17 cellular contexts compared by ENCODE assay signal in the genomic region with DNA sequence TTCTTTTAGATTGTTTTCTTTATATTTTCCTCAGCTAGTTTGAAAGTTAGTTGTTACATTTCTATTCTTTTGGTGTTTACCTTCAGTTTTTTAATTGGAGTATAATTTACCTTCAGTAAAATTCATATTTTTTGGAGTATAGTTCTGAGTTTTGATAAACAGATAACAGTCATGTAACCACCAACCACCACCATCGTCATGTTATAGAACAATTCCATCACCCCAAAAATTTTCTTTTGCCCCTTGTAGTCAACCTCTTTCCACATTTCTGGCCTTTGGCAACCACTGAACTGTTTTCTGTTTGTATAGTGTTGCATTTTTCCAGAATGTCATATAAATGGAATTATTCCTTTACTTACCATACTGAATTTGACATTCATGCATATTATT. TPM values are rescaled to one million over a fixed set of nuclear protein-coding genes. Genes with fewer than 3 reads are reported as not detected.
DNase-seq lines count a peak whose midpoint lies in the region; ATAC-seq and TF ChIP-seq lines count a peak whose summit lies in the region.
"Had no signal": no experiment of that assay in that cellular context is flagged by ENCODE, and none has a peak within 500 bp of the region (broad histone marks: within the 10 kb centered on the region; RNA-seq: fewer than 3 reads in every experiment).

No MANE protein-coding gene starts in this region.

- H3K4me3 Mint-ChIP-seq in CD14-positive monocyte = no peak overlapping the region
- peak overlapping the region; percentile 29 for H3K4me3 Mint-ChIP-seq in natural killer cell treated with Interleukin-12 subunit alpha and Interleukin-12 subunit beta and Interleukin-15 and Interleukin-18, amount 100 ng/mL, for 72 hours
- H3K4me3 Mint-ChIP-seq in activated CD8-positive, alpha-beta T cell treated with anti-CD3 and anti-CD28 coated beads, Interleukin-2, amount 10 ng/mL, durations not matched to agents 7 days and 5 days = no peak overlapping the region
- H3K4me3 Mint-ChIP-seq: activated T-cell treated with anti-CD3 and anti-CD28 coated beads, Interleukin-2, amount 50 U/mL, for 4 hours had no signal

- DNase-seq in CD14-positive monocyte (ENCODE audit: low spot score) (no peak), brain microvascular endothelial cell (no peak), caudate nucleus (lab: John Stamatoyannopoulos, UW) (no peak), HK-2 (ENCODE audit: unreplicated experiment) (no peak)
- DNase-seq in natural killer cell treated with Interleukin-12 subunit alpha and Interleukin-12 subunit beta and Interleukin-15 and Interleukin-18, amount 100 ng/mL, for 72 hours (ENCODE audit: low spot score) = no peak
- DNase-seq in activated CD8-positive, alpha-beta T cell treated with anti-CD3 and anti-CD28 coated beads, Interleukin-2, amount 10 ng/mL, durations not matched to agents 7 days and 5 days = no peak
- DNase-seq: activated CD4-positive, alpha-beta T cell treated with anti-CD3 and anti-CD28 coated beads for 4 hours; activated T-cell treated with anti-CD3 and anti-CD28 coated beads, Interleukin-2, amount 50 U/mL, for 4 hours; BE2C; DMS 273 treated with DMSO at 0.1 percent for 48 hours; GF-D8; SIG-M5; testis had no signal

- CTCF ChIA-PET in activated CD8-positive, alpha-beta T cell treated with anti-CD3 and anti-CD28 coated beads, Interleukin-2, amount 10 ng/mL, durations not matched to agents 7 days and 5 days (lab: Charles Lee) = no interaction called here

- no peaks in the 10 kb centered on the region for H3F3A ChIP-seq in Loucy (ENCODE audit: low read depth)

- no peak overlapping the region for H3K9ac ChIP-seq in Loucy (ENCODE audit: low read depth, low read length, poor library complexity, severe bottlenecking)

- peak overlapping the region; percentile 82 for H3K4me2 ChIP-seq in Loucy (ENCODE audit: low read depth, low read length, poor library complexity, severe bottlenecking)

- H3K36me3 Mint-ChIP-seq in CD14-positive monocyte = peaks cover 25 to 38% of the 10 kb centered on the region in 2 donors
- peaks cover 4% of the 10 kb centered on the region for H3K36me3 Mint-ChIP-seq in natural killer cell treated with Interleukin-12 subunit alpha and Interleukin-12 subunit beta and Interleukin-15 and Interleukin-18, amount 100 ng/mL, for 72 hours
- peaks cover 41% of the 10 kb centered on the region for H3K36me3 Mint-ChIP-seq in activated CD8-positive, alpha-beta T cell treated with anti-CD3 and anti-CD28 coated beads, Interleukin-2, amount 10 ng/mL, durations not matched to agents 7 days and 5 days (ENCODE audit: low read depth)

- no peaks in the 10 kb centered on the region for H3K27me3 ChIP-seq in Loucy (ENCODE audit: insufficient read depth, low read length, poor library complexity, severe bottlenecking)
- no peaks in the 10 kb centered on the region for H3K27me3 ChIP-seq in brain microvascular endothelial cell (replicated peaks)
- H3K27me3 ChIP-seq: BE2C, pancreas, testis had no signal

- peaks cover 76% of the 10 kb centered on the region for H3K79me2 ChIP-seq in Loucy (ENCODE audit: insufficient read depth, low read length)

- H3K4me1 ChIP-seq in Loucy (ENCODE audit: insufficient read depth, low read length, poor library complexity, severe bottlenecking) = peaks cover 40% of the 10 kb centered on the region
- H3K4me1 ChIP-seq: BE2C, testis had no signal

- TF ChIP-seq CTCF in CD14-positive monocyte (IDR thresholded peaks at IDR 0.05) (no peak), Loucy (conservative IDR thresholded peaks at IDR 0.05; ENCODE audit: low read length) (no peak), brain microvascular endothelial cell (IDR thresholded peaks at IDR 0.05; ENCODE audit: low read depth, low read length, missing control alignments) (no peak)

- POLR2A ChIA-PET in activated CD8-positive, alpha-beta T cell treated with anti-CD3 and anti-CD28 coated beads, Interleukin-2, amount 10 ng/mL, durations not matched to agents 7 days and 5 days (lab: Charles Lee) = no interaction called here

- peaks cover 5% of the 10 kb centered on the region; the same call in 1 of the 2 replicates for H3K36me3 ChIP-seq in Loucy (ENCODE audit: insufficient read depth, low read length)
- no peaks in the 10 kb centered on the region for H3K36me3 ChIP-seq in brain microvascular endothelial cell (replicated peaks)
- H3K36me3 ChIP-seq: pancreas had no signal

- no peaks in the 10 kb centered on the region for H3K9me3 Mint-ChIP-seq in CD14-positive monocyte
- no peaks in the 10 kb centered on the region for H3K9me3 Mint-ChIP-seq in natural killer cell treated with Interleukin-12 subunit alpha and Interleukin-12 subunit beta and Interleukin-15 and Interleukin-18, amount 100 ng/mL, for 72 hours
- H3K9me3 Mint-ChIP-seq in activated CD8-positive, alpha-beta T cell treated with anti-CD3 and anti-CD28 coated beads, Interleukin-2, amount 10 ng/mL, durations not matched to agents 7 days and 5 days (ENCODE audit: insufficient read depth) = no peaks in the 10 kb centered on the region
- H3K9me3 Mint-ChIP-seq: activated T-cell treated with anti-CD3 and anti-CD28 coated beads, Interleukin-2, amount 50 U/mL, for 4 hours had no signal

- H3K9me3 ChIP-seq in Loucy (ENCODE audit: insufficient read depth, low read depth, low read length) = no peaks in the 10 kb centered on the region
- H3K9me3 ChIP-seq: BE2C, mucosa of descending colon, pancreas, testis had no signal

- peaks cover 25% of the 10 kb centered on the region for H3K4me1 Mint-ChIP-seq in CD14-positive monocyte
- H3K4me1 Mint-ChIP-seq in natural killer cell treated with Interleukin-12 subunit alpha and Interleukin-12 subunit beta and Interleukin-15 and Interleukin-18, amount 100 ng/mL, for 72 hours (ENCODE audit: low read depth in 2 of 2) = peaks cover 23 to 25% of the 10 kb centered on the region in 2 donors
- H3K4me1 Mint-ChIP-seq in activated CD8-positive, alpha-beta T cell treated with anti-CD3 and anti-CD28 coated beads, Interleukin-2, amount 10 ng/mL, durations not matched to agents 7 days and 5 days (ENCODE audit: low read depth) = peaks cover 32% of the 10 kb centered on the region

- H3K4me3 ChIP-seq in Loucy (ENCODE audit: low read length, poor library complexity, severe bottlenecking) (no peak overlapping the region), brain microvascular endothelial cell (ENCODE audit: low read depth, low read length) (no peak overlapping the region)
- H3K4me3 ChIP-seq: mucosa of descending colon, pancreas, testis had no signal

- H4K20me1 ChIP-seq in Loucy (ENCODE audit: insufficient read depth, low read length, poor library complexity, severe bottlenecking) = peaks cover 21% of the 10 kb centered on the region

- in situ Hi-C loops in brain microvascular endothelial cell (cut with HindIII; ENCODE audit: low pct_ligation_motif_present, low sequenced_read_pairs) = loop anchor here (25.0 kb wide), 1 partner anchor 175 kb away; no protein-coding TSS in a partner anchor

- peak overlapping the region in 5 of 7 donors; percentile 20 to 69 (median 30) for H3K27ac Mint-ChIP-seq in CD14-positive monocyte
- peak overlapping the region; percentile 62 to 83 for H3K27ac Mint-ChIP-seq in natural killer cell treated with Interleukin-12 subunit alpha and Interleukin-12 subunit beta and Interleukin-15 and Interleukin-18, amount 100 ng/mL, for 72 hours
- no peak overlapping the region for H3K27ac Mint-ChIP-seq in activated CD8-positive, alpha-beta T cell treated with anti-CD3 and anti-CD28 coated beads, Interleukin-2, amount 10 ng/mL, durations not matched to agents 7 days and 5 days

- no peaks in the 10 kb centered on the region for H3K9me2 ChIP-seq in Loucy (replicated peaks; ENCODE audit: low read depth, low read length)

- H3K27me3 Mint-ChIP-seq in CD14-positive monocyte (ENCODE audit: low read depth in 3 of 3) = peaks cover 0 to 3% (median 0%) of the 10 kb centered on the region in 3 donors
- no peaks in the 10 kb centered on the region for H3K27me3 Mint-ChIP-seq in natural killer cell treated with Interleukin-12 subunit alpha and Interleukin-12 subunit beta and Interleukin-15 and Interleukin-18, amount 100 ng/mL, for 72 hours
- H3K27me3 Mint-ChIP-seq in activated CD8-positive, alpha-beta T cell treated with anti-CD3 and anti-CD28 coated beads, Interleukin-2, amount 10 ng/mL, durations not matched to agents 7 days and 5 days (ENCODE audit: low read depth) = no peaks in the 10 kb centered on the region

- intact Hi-C loops in CD14-positive monocyte (cut with micrococcal nuclease) = loop anchor here in 1 of 2 donors (10.0 kb wide), 1 partner anchor 283 kb away; a partner anchor contains a TSS

- H2AFZ ChIP-seq in Loucy (ENCODE audit: low read length) = no peak overlapping the region

- H3K27ac ChIP-seq in brain microvascular endothelial cell (peak overlapping the region; percentile 42), caudate nucleus (ENCODE audit: low read depth, low read length) (no peak overlapping the region)
- H3K27ac ChIP-seq: testis had no signal

- ATAC-seq in natural killer cell treated with Interleukin-12 subunit alpha and Interleukin-12 subunit beta and Interleukin-15 and Interleukin-18, amount 100 ng/mL, for 72 hours = peak; percentile 56
- no peak for ATAC-seq in activated CD8-positive, alpha-beta T cell treated with anti-CD3 and anti-CD28 coated beads, Interleukin-2, amount 10 ng/mL, durations not matched to agents 7 days and 5 days
- ATAC-seq in GM18519 (IDR thresholded peaks at IDR 0.05; ENCODE audit: low FRiP score, unreplicated experiment) = no peak
- ATAC-seq: activated T-cell treated with anti-CD3 and anti-CD28 coated beads, Interleukin-2, amount 50 U/mL, for 4 hours had no signal

RNA-seq across cellular contexts. Expression of a gene that starts 6.8 kb away (rescaled TPM):
- 10 to 100 TPM in 1 of 2 donors, 1 to 10 TPM in 1; 5.3 to 11.5 TPM for polyA plus RNA-seq in CD14-positive monocyte
- 10 to 100 TPM; 12.8 to 16.1 TPM for total RNA-seq in natural killer cell treated with Interleukin-12 subunit alpha and Interleukin-12 subunit beta and Interleukin-15 and Interleukin-18, amount 100 ng/mL, for 72 hours
- total RNA-seq in activated CD8-positive, alpha-beta T cell treated with anti-CD3 and anti-CD28 coated beads, Interleukin-2, amount 10 ng/mL, durations not matched to agents 7 days and 5 days = 10 to 100 TPM; 23.3 to 23.6 TPM

RNA-seq across cellular contexts. Expression of a gene that starts 7.4 kb away (rescaled TPM):
- polyA plus RNA-seq in CD14-positive monocyte = 100 to 1,000 TPM; 645 to 743 TPM
- 100 to 1,000 TPM; 545 to 772 TPM for total RNA-seq in natural killer cell treated with Interleukin-12 subunit alpha and Interleukin-12 subunit beta and Interleukin-15 and Interleukin-18, amount 100 ng/mL, for 72 hours
- total RNA-seq in activated CD8-positive, alpha-beta T cell treated with anti-CD3 and anti-CD28 coated beads, Interleukin-2, amount 10 ng/mL, durations not matched to agents 7 days and 5 days = 100 to 1,000 TPM; 683 to 726 TPM

Comparison
In these comparisons a context has a peak if more than half of its experiments do, and no peak if none do; other contexts are left out.
1. ATAC-seq: peak in natural killer cell treated with Interleukin-12 subunit alpha and Interleukin-12 subunit beta and Interleukin-15 and Interleukin-18, amount 100 ng/mL, for 72 hours (2 of 2); none in activated CD8-positive, alpha-beta T cell treated with anti-CD3 and anti-CD28 coated beads, Interleukin-2, amount 10 ng/mL, durations not matched to agents 7 days and 5 days (single experiment) and GM18519 (single experiment).